ENCODE assay signal across 16 cellular contexts in the genomic region with DNA sequence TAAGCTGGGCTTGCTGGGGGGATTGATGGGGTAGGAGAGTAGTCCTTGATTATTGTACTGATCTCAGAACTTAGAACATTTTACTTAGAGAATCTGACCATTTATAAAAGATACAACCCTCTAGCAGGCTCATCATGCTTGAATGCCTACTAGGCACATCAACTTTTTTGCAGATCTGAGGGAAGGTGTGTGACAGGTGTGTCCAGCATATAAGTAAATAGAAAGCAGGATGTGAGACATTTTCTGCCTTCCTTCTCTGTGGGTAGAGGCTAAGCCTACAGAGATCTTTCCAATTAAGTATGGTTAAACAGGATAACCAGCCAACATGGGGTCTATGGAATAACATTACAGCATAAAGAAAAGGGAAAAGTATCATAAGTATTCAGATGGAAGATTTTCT.
DNase-seq lines count a peak whose midpoint lies in the region; ATAC-seq, FAIRE-seq and TF ChIP-seq lines count a peak whose summit lies in the region.
"Had no signal": no experiment of that assay in that cellular context is flagged by ENCODE, and none has a peak within 500 bp of the region (broad histone marks: within the 10 kb centered on the region; RNA-seq: fewer than 3 reads in every experiment).

No MANE protein-coding gene starts in this region.

- TF ChIP-seq POLR2A in GM12891 (IDR thresholded peaks at IDR 0.05; ENCODE audit: low read depth, low read length) (no peak), suprapubic skin (IDR thresholded peaks at IDR 0.05) (no peak)

- peaks cover 27% of the 10 kb centered on the region for H3K36me3 ChIP-seq in PC-9 (ENCODE audit: low read depth)
- peaks cover 4% of the 10 kb centered on the region for H3K36me3 ChIP-seq in mucosa of descending colon (ENCODE audit: low read depth)
- peaks cover 1% of the 10 kb centered on the region for H3K36me3 ChIP-seq in mesendoderm (ENCODE audit: control insufficient read depth, insufficient read depth, low read length)
- no peaks in the 10 kb centered on the region for H3K36me3 ChIP-seq in suprapubic skin

- H3K27ac ChIP-seq in PC-9 (0 out of 2 replicates have a peak overlapping the region, but pooled peaks have one; percentile 3), mesendoderm (ENCODE audit: low read depth, low read length) (no peak overlapping the region), suprapubic skin (no peak overlapping the region)
- H3K27ac ChIP-seq: KMS-11 had no signal

- no peak overlapping the region for H3K18ac ChIP-seq in mesendoderm (ENCODE audit: low read length)

- DNase-seq in NCI-H510A treated with DMSO at 0.1 percent for 48 hours (lab: John Stamatoyannopoulos, UW) = peak; percentile 14
- no peak for DNase-seq in NCI-H510A (lab: John Stamatoyannopoulos, UW)
- DNase-seq in GM12891 (ENCODE audit: insufficient read length, low spot score) = no peak
- DNase-seq in PC-9 = no peak
- no peak for DNase-seq in mucosa of descending colon
- no peak for DNase-seq in mesendoderm
- no peak for DNase-seq in suprapubic skin (ENCODE audit: low spot score in 2 of 2)
- no peak for DNase-seq in GM13976 (ENCODE audit: low spot score)
- DNase-seq: CD4-positive, alpha-beta memory T cell; MG63; NCI-H1105 treated with DMSO at 0.1 percent for 48 hours; NCI-H2029 treated with DMSO at 0.1 percent for 48 hours; NCI-H526; SIG-M5 had no signal

- H3K9me2 ChIP-seq in PC-9 (ENCODE audit: insufficient read depth) = no peaks in the 10 kb centered on the region

- no peaks in the 10 kb centered on the region for H3K9me3 ChIP-seq in PC-9 (ENCODE audit: insufficient read depth, low read depth)
- H3K9me3 ChIP-seq in mucosa of descending colon = no peaks in the 10 kb centered on the region
- H3K9me3 ChIP-seq in suprapubic skin = no peaks in the 10 kb centered on the region
- H3K9me3 ChIP-seq: MG63 had no signal

- peak; percentile 35 for ATAC-seq in mucosa of descending colon

- H3K56ac ChIP-seq in mesendoderm (ENCODE audit: low read length) = no peak overlapping the region

- BruUV-seq in PC-9 (replicated peaks; lab: Mats Ljungman, UMichigan) = no TSS peak

- H3K27me3 ChIP-seq in PC-9 (ENCODE audit: insufficient read depth, low read depth) = no peaks in the 10 kb centered on the region
- no peaks in the 10 kb centered on the region for H3K27me3 ChIP-seq in mesendoderm (ENCODE audit: insufficient read depth, low read length, poor library complexity)
- H3K27me3 ChIP-seq in suprapubic skin = no peaks in the 10 kb centered on the region
- H3K27me3 ChIP-seq: MG63 had no signal

- no peak overlapping the region for H4K5ac ChIP-seq in mesendoderm (ENCODE audit: low read length)

- no peak for FAIRE-seq in GM12891 (lab: Jason Lieb, UNC)
- FAIRE-seq: H54 had no signal

- H2AFZ ChIP-seq in PC-9 = no peak overlapping the region

- H3K4me1 ChIP-seq in PC-9 (replicated peaks; ENCODE audit: insufficient read depth) (peaks cover 46% of the 10 kb centered on the region), mucosa of descending colon (ENCODE audit: low read depth) (peaks cover 42% of the 10 kb centered on the region), mesendoderm (ENCODE audit: control insufficient read depth, low read depth, low read length) (peaks cover 5% of the 10 kb centered on the region), suprapubic skin (peaks cover 54% of the 10 kb centered on the region)

- no peak for TF ChIP-seq CTCF in PC-9 (conservative IDR thresholded peaks at IDR 0.05)
- TF ChIP-seq CTCF in mucosa of descending colon (IDR thresholded peaks at IDR 0.05) = no peak
- TF ChIP-seq CTCF in suprapubic skin (IDR thresholded peaks at IDR 0.05) = no peak
- TF ChIP-seq CTCF in GM13976 (IDR thresholded peaks at IDR 0.05; ENCODE audit: borderline replicate concordance, control extremely low read depth, extremely low read depth, insufficient read depth, missing control alignments) = no peak

- no peak overlapping the region for H4K8ac ChIP-seq in mesendoderm (ENCODE audit: low read depth, low read length)

- H3K79me1 ChIP-seq in mesendoderm (ENCODE audit: low read length) = peaks cover 12% of the 10 kb centered on the region

- CTCF ChIA-PET in PC-9 (lab: Charles Lee) = interaction anchor here (0.6 kb wide), 1 partner anchor 41 kb away, joined by 8 read pairs; no protein-coding TSS in a partner anchor

- no peak overlapping the region for H2BK5ac ChIP-seq in mesendoderm (ENCODE audit: low read length)

- no peak overlapping the region for H3K23ac ChIP-seq in mesendoderm (ENCODE audit: low read length)

- H3K9ac ChIP-seq in mesendoderm (ENCODE audit: low read length) = no peak overlapping the region
- H3K9ac ChIP-seq: KMS-11 had no signal

- H3F3A ChIP-seq in PC-9 (ENCODE audit: insufficient read depth, low read depth) = peaks cover 35% of the 10 kb centered on the region

- H2BK15ac ChIP-seq in mesendoderm (replicated peaks; ENCODE audit: low read depth) = no peak overlapping the region

- H3K4me3 ChIP-seq in PC-9 = no peak overlapping the region
- H3K4me3 ChIP-seq in mucosa of descending colon = no peak overlapping the region
- no peak overlapping the region for H3K4me3 ChIP-seq in mesendoderm (ENCODE audit: low read length)
- H3K4me3 ChIP-seq in suprapubic skin = no peak overlapping the region
- H3K4me3 ChIP-seq: MG63 had no signal

- H3K4me2 ChIP-seq in PC-9 (peak overlapping the region; percentile 30; the same call in 1 of the 2 replicates), mesendoderm (ENCODE audit: low read length) (no peak overlapping the region)
- H3K4me2 ChIP-seq: KMS-11 had no signal

- intact Hi-C loops in PC-9 (cut with micrococcal nuclease; ENCODE audit: unreplicated experiment) = no loop called here
- intact Hi-C loops in mucosa of descending colon (cut with DNase I, micrococcal nuclease) = no loop called here

- peaks cover 10% of the 10 kb centered on the region for H3K79me2 ChIP-seq in PC-9 (ENCODE audit: low read depth)
- peaks cover 2% of the 10 kb centered on the region for H3K79me2 ChIP-seq in mesendoderm (ENCODE audit: control insufficient read depth, insufficient read depth, low read length)

- TF ChIP-seq EP300 in suprapubic skin (IDR thresholded peaks at IDR 0.05) = no peak

- in situ Hi-C loops in GM13976 (cut with MboI; ENCODE audit: low sequenced_read_pairs, unreplicated experiment) = no loop called here

- no peak overlapping the region for H3K4ac ChIP-seq in mesendoderm (ENCODE audit: low read depth, low read length)

- H2AK5ac ChIP-seq in mesendoderm (ENCODE audit: low read length) = no peak overlapping the region

- POLR2A ChIA-PET in PC-9 (lab: Charles Lee; ENCODE audit: unreplicated experiment) = no interaction called here

- no peaks in the 10 kb centered on the region; the same call in 1 of the 2 replicates for H4K20me1 ChIP-seq in PC-9 (ENCODE audit: insufficient read depth)

- no peak overlapping the region for H2BK120ac ChIP-seq in mesendoderm (ENCODE audit: low read depth, low read length)

TF ChIP-seq in GM12891, 5 proteins besides CTCF, POLR2A, EP300 and RAD21:
- TF ChIP-seq POU2F2 (IDR thresholded peaks at IDR 0.05; ENCODE audit: low read depth, low read length) (no peak), SPI1 (IDR thresholded peaks at IDR 0.05; ENCODE audit: low read depth, low read length) (peak; percentile 10; the same call in 1 of the 2 replicates), POLR2AphosphoS5 (IDR thresholded peaks at IDR 0.05; ENCODE audit: low read depth, low read length) (no peak)
